ENCODE assay signal across 25 cellular contexts in genomic region chr1:147633759-147634158, GRCh38. TPM values are rescaled to one million over a fixed set of nuclear protein-coding genes. Genes with fewer than 3 reads are reported as not detected.
DNase-seq lines count a peak whose midpoint lies in the region; ATAC-seq, FAIRE-seq and TF ChIP-seq lines count a peak whose summit lies in the region.
"Had no signal": no experiment of that assay in that cellular context is flagged by ENCODE, and none has a peak within 500 bp of the region (broad histone marks: within the 10 kb centered on the region; RNA-seq: fewer than 3 reads in every experiment).

No MANE protein-coding gene starts in this region.

- no peak for TF ChIP-seq RAD21 in HepG2 (CRISPR knock-in tag; IDR thresholded peaks at IDR 0.05)
- TF ChIP-seq RAD21 in K562 (CRISPR knock-in tag; conservative IDR thresholded peaks at IDR 0.05 in 1 of 2, IDR thresholded peaks at IDR 0.05 in 1 of 2), result no peak

- POLR2A ChIA-PET in HepG2 (lab: Yijun Ruan, JAX), result no interaction called here
- POLR2A ChIA-PET in K562 (lab: Yijun Ruan, JAX), result interaction anchor here (0.6 to 0.9 kb wide), 2 partner anchors 31 to 197 kb away, joined by 3 to 4 read pairs; no protein-coding TSS in a partner anchor

- H3K36me3 ChIP-seq in HepG2 (replicated peaks in 1 of 2; ENCODE audit: control insufficient read depth in 1 of 2, insufficient read depth in 2 of 2, low read length in 2 of 2) (peaks cover 3 to 11% of the 10 kb centered on the region in 2 experiments; a peak in 4 of 5 replicates), right lobe of liver (no peaks in the 10 kb centered on the region), K562 (ENCODE audit: control insufficient read depth, insufficient read depth, low read length) (no peaks in the 10 kb centered on the region)
- H3K36me3 ChIP-seq: BE2C had no signal

- no peak overlapping the region for H2AFZ ChIP-seq in HepG2 (ENCODE audit: low read length)
- H2AFZ ChIP-seq in K562 (ENCODE audit: low read depth, low read length), result no peak overlapping the region

- FAIRE-seq in HepG2 (lab: Jason Lieb, UNC), result no peak
- FAIRE-seq in K562 (lab: Jason Lieb, UNC), result no peak
- FAIRE-seq: A204.1, GM12878, GM12892, GM18507 had no signal

- intact Hi-C loops in HepG2 (cut with micrococcal nuclease; ENCODE audit: unreplicated experiment), result no loop called here
- intact Hi-C loops in right lobe of liver (cut with DNase I), result no loop called here
- intact Hi-C loops in K562 (cut with micrococcal nuclease), result no loop called here

- no peaks in the 10 kb centered on the region for H4K20me1 ChIP-seq in HepG2 (ENCODE audit: insufficient read depth, low read length)
- no peaks in the 10 kb centered on the region for H4K20me1 ChIP-seq in K562 (replicated peaks; ENCODE audit: control insufficient read depth, insufficient read depth, low read length)
- H4K20me1 ChIP-seq: BLaER1 had no signal

- H3K27me3 ChIP-seq in HepG2 (ENCODE audit: control insufficient read depth in 1 of 2, insufficient read depth in 2 of 2, low read length in 2 of 2) (no peaks in the 10 kb centered on the region; a peak in 1 of 5 replicates), right lobe of liver (no peaks in the 10 kb centered on the region), K562 (ENCODE audit: control insufficient read depth in 2 of 2, insufficient read depth in 2 of 2, low read length in 2 of 2) (peaks cover 2 to 22% of the 10 kb centered on the region in 2 experiments; a peak in 4 of 5 replicates)
- H3K27me3 ChIP-seq: BE2C, BLaER1 had no signal

- TF ChIP-seq CTCF in HepG2 (CRISPR knock-in tag; IDR thresholded peaks at IDR 0.05), result no peak
- no peak for TF ChIP-seq CTCF in right lobe of liver (IDR thresholded peaks at IDR 0.05)
- no peak for TF ChIP-seq CTCF in K562 (IDR thresholded peaks at IDR 0.05 in 2 of 3, conservative IDR thresholded peaks at IDR 0.05 in 1 of 3; ENCODE audit: insufficient read depth in 2 of 3, low read depth in 1 of 3, low read length in 3 of 3)

- H3K79me2 ChIP-seq in HepG2 (ENCODE audit: insufficient read depth, low read length) (no peaks in the 10 kb centered on the region), K562 (ENCODE audit: control insufficient read depth, insufficient read depth, low read length) (no peaks in the 10 kb centered on the region)

- DNase-seq in HepG2 (ENCODE audit: low spot score), result no peak
- no peak for DNase-seq in right lobe of liver
- no peak for DNase-seq in K562 (ENCODE audit: extremely low read depth in 1 of 4, low spot score in 3 of 4)
- no peak for DNase-seq in kidney tubule cell (ENCODE audit: low spot score)
- DNase-seq: 8988T; ACHN; BE2C; C1 segment of cervical spinal cord; CD4-positive, alpha-beta memory T cell; CD4-positive, CD25-positive, alpha-beta regulatory T cell; CD8-positive, alpha-beta memory T cell; COR-L47; DMS 273 treated with DMSO at 0.1 percent for 48 hours; DMS153; DMS53; DMS79; DND-41; EL; GDM1 had no signal

- H3K4me1 ChIP-seq in HepG2 (ENCODE audit: insufficient read depth, low read length), result peaks cover 18% of the 10 kb centered on the region
- peaks cover 0 to 12% (median 0%) of the 10 kb centered on the region in 4 donors for H3K4me1 ChIP-seq in right lobe of liver
- peaks cover 0 to 2% of the 10 kb centered on the region in 2 experiments; a peak in 2 of 5 replicates for H3K4me1 ChIP-seq in K562 (replicated peaks in 1 of 2; ENCODE audit: control insufficient read depth in 2 of 2, insufficient read depth in 2 of 2, low read length in 2 of 2)
- H3K4me1 ChIP-seq: BE2C had no signal

- no peak for TF ChIP-seq EP300 in HepG2 (IDR thresholded peaks at IDR 0.05; ENCODE audit: low read depth in 2 of 2, low read length in 2 of 2)
- TF ChIP-seq EP300 in HepG2 (CRISPR knock-in tag; IDR thresholded peaks at IDR 0.05; ENCODE audit: borderline replicate concordance), result no peak
- TF ChIP-seq EP300 in K562 (IDR thresholded peaks at IDR 0.05; ENCODE audit: low read length), result no peak

- in situ Hi-C loops in HepG2 (cut with HindIII; ENCODE audit: extremely low pct_ligation_motif_present, low pct_unique_long_range_greater_than_20kb), result no loop called here
- in situ Hi-C loops in K562 (cut with MboI), result loop anchor here (10.0 kb wide), 1 partner anchor 339 kb away; no protein-coding TSS in a partner anchor

- no peak for ATAC-seq in HepG2
- no peak for ATAC-seq in right lobe of liver
- no peak for ATAC-seq in K562
- no peak for ATAC-seq in GM21423 (IDR thresholded peaks at IDR 0.05; ENCODE audit: unreplicated experiment)
- ATAC-seq: GM12878 had no signal

- no peak overlapping the region for H3K4me3 ChIP-seq in HepG2 (replicated peaks in 1 of 3; ENCODE audit: insufficient read depth in 1 of 3, low read depth in 2 of 3, low read length in 3 of 3)
- no peak overlapping the region for H3K4me3 ChIP-seq in right lobe of liver
- no peak overlapping the region for H3K4me3 ChIP-seq in K562
- H3K4me3 ChIP-seq: BLaER1, GM12878 had no signal

- WGBS in HepG2 (ENCODE audit: low lambda C conversion rate), result 92% methylated on average over 1 of the region's 1 CpG
- 86% methylated on average over 1 of the region's 1 CpG for WGBS in right lobe of liver (ENCODE audit: insufficient coverage, low coverage, low lambda C conversion rate, missing lambda C conversion rate)
- 0% methylated on average over 1 of the region's 1 CpG for WGBS in K562 (ENCODE audit: insufficient coverage, low coverage, missing lambda C conversion rate)

- H3K9me3 ChIP-seq in HepG2 (ENCODE audit: low read length) (no peaks in the 10 kb centered on the region), right lobe of liver (no peaks in the 10 kb centered on the region), K562 (replicated peaks; ENCODE audit: control insufficient read depth, insufficient read depth, low read depth, low read length) (no peaks in the 10 kb centered on the region)
- H3K9me3 ChIP-seq: BE2C, BLaER1 had no signal

- CTCF ChIA-PET in HepG2 (lab: Yijun Ruan, JAX; ENCODE audit: low intra/inter-chr PET ratio, low total read pairs) (no interaction called here), K562 (lab: Yijun Ruan, JAX; ENCODE audit: low intra/inter-chr PET ratio) (no interaction called here)

- H3K4me2 ChIP-seq in HepG2 (ENCODE audit: low read depth, low read length) (no peak overlapping the region), K562 (ENCODE audit: insufficient read depth, low read length) (no peak overlapping the region)
- H3K4me2 ChIP-seq: BLaER1 had no signal

- BruUV-seq in HepG2 (replicated peaks; lab: Mats Ljungman, UMichigan) (no TSS peak), K562 (replicated peaks; lab: Mats Ljungman, UMichigan) (no TSS peak)

- no peak overlapping the region for H3K27ac ChIP-seq in HepG2 (ENCODE audit: extremely low read length, insufficient read depth, low read length)
- H3K27ac ChIP-seq in right lobe of liver, result no peak overlapping the region
- no peak overlapping the region for H3K27ac ChIP-seq in K562 (ENCODE audit: extremely low read depth, low read depth, low read length)
- H3K27ac ChIP-seq: BLaER1 had no signal

- H3K9ac ChIP-seq in HepG2 (ENCODE audit: insufficient read depth, low read depth, low read length) (no peak overlapping the region), K562 (ENCODE audit: insufficient read depth in 1 of 2, low read depth in 2 of 2, low read length in 2 of 2) (no peak overlapping the region)
- H3K9ac ChIP-seq: BLaER1 had no signal

- no peaks in the 10 kb centered on the region for H3K9me1 ChIP-seq in K562 (ENCODE audit: control insufficient read depth, insufficient read depth, low read length)

- no peak for TF ChIP-seq POLR2A in HepG2 (IDR thresholded peaks at IDR 0.05; ENCODE audit: insufficient read depth in 1 of 2, low read depth in 2 of 2, low read length in 2 of 2)
- no peak for TF ChIP-seq POLR2A in right lobe of liver (IDR thresholded peaks at IDR 0.05)
- TF ChIP-seq POLR2A in K562 (conservative IDR thresholded peaks at IDR 0.05), result no peak

RNA-seq across cellular contexts. Expression of gene ACP6, which starts 36.6 kb away (rescaled TPM):
- total RNA-seq in HepG2 (2016; rRNA removed; fragmentation: Illumina TruSeq; extraction: Trizol), result 17.7 and 18.1 TPM in 2 replicates
- 9.9 and 12.2 TPM in 2 replicates for total RNA-seq in HepG2 (2016; cell fraction: cytosol; rRNA removed; fragmentation: Illumina TruSeq; extraction: Trizol; ENCODE audit: low read depth)
- 21.9 and 22.7 TPM in 2 replicates for total RNA-seq in HepG2 (2016; cell fraction: insoluble cytoplasmic fraction; rRNA removed; fragmentation: Illumina TruSeq; extraction: Trizol)
- 14.1 and 17.2 TPM in 2 replicates for total RNA-seq in HepG2 (2016; cell fraction: membrane; rRNA removed; fragmentation: Illumina TruSeq; extraction: Trizol)
- total RNA-seq in HepG2 (2016; cell fraction: nucleus; rRNA removed; fragmentation: Illumina TruSeq; extraction: Trizol), result 18.7 and 19.6 TPM in 2 replicates
- polyA plus RNA-seq in HepG2 (2011; rRNA removed), result 33.7 and 34.1 TPM in 2 replicates
- 11.9 and 17.2 TPM in 2 replicates for polyA plus RNA-seq in HepG2 (2011; cell fraction: cytosol; rRNA removed)
- polyA plus RNA-seq in HepG2 (2011; cell fraction: nucleus; rRNA removed), result 75.7 and 80.3 TPM in 2 replicates
- polyA plus RNA-seq in HepG2 (2012), result 23.3 and 33.1 TPM in 2 replicates
- polyA plus RNA-seq in HepG2 (2016; cell fraction: cytosol; fragmentation: Illumina TruSeq; extraction: Trizol; ENCODE audit: low read depth), result 8.6 and 11.3 TPM in 2 replicates
- polyA plus RNA-seq in HepG2 (2016; cell fraction: insoluble cytoplasmic fraction; fragmentation: Illumina TruSeq; extraction: Trizol; ENCODE audit: low read depth), result 24.4 and 27.9 TPM in 2 replicates
- polyA plus RNA-seq in HepG2 (2016; cell fraction: membrane; fragmentation: Illumina TruSeq; extraction: Trizol; ENCODE audit: low read depth), result 14.1 and 17.3 TPM in 2 replicates
- polyA plus RNA-seq in HepG2 (2016; cell fraction: nucleus; fragmentation: Illumina TruSeq; extraction: Trizol; ENCODE audit: insufficient read depth, low read depth), result 43.4 and 47.0 TPM in 2 replicates
- polyA minus RNA-seq in HepG2 (2011; rRNA and poly(A)+ RNA removed; ENCODE audit: low replicate concordance), result 16.0 and 26.3 TPM in 2 replicates
- polyA minus RNA-seq in HepG2 (2011; cell fraction: cytosol; rRNA and poly(A)+ RNA removed), result 7.3 and 10.7 TPM in 2 replicates
- 43.9 and 53.2 TPM in 2 replicates for polyA minus RNA-seq in HepG2 (2011; cell fraction: nucleus; rRNA and poly(A)+ RNA removed)
- total RNA-seq in right lobe of liver, result 10 to 100 TPM in 4 of 6 experiments, 1 to 10 TPM in 2; 6.8 to 17.7 (median 11.9) TPM
- 2.0 and 2.1 TPM in 2 replicates for total RNA-seq in K562 (2011; cell fraction: chromatin; rRNA removed; ENCODE audit: low replicate concordance)
- 0.50 and 0.79 TPM in 2 replicates for total RNA-seq in K562 (2011; cell fraction: nucleolus; rRNA removed)
- 0.92 and 2.6 TPM in 2 replicates for total RNA-seq in K562 (2011; cell fraction: nucleoplasm; rRNA removed)
- total RNA-seq in K562 (2014; rRNA removed), result 0.05 and 0.49 TPM in 2 replicates
- total RNA-seq in K562 (2014; rRNA removed; fragmentation: Illumina TruSeq; extraction: Trizol), result 0.16 and 0.58 TPM in 2 replicates
- total RNA-seq in K562 (2015; rRNA removed; fragmentation: Illumina TruSeq; extraction: Trizol), result 0.22 and 0.57 TPM in 2 replicates
- total RNA-seq in K562 (2021), result 0.49 and 0.60 TPM in 2 replicates
- polyA plus RNA-seq in K562 (2011; rRNA removed), result 0.38 and 0.79 TPM in 2 replicates
- polyA plus RNA-seq in K562 (2011; cell fraction: cytosol; rRNA removed), result 0.16 and 0.32 TPM in 2 replicates
- polyA plus RNA-seq in K562 (2011; cell fraction: nucleus; rRNA removed), result 1.7 and 2.2 TPM in 2 replicates
- polyA plus RNA-seq in K562 (2012), result 0.78 and 1.7 TPM in 2 replicates
- polyA plus RNA-seq in K562 (2014; fragmentation: Illumina TruSeq; extraction: Trizol), result 0.60 and 0.91 TPM in 2 replicates
- polyA plus RNA-seq in K562 (2014; fragmentation: Nextera tagmentation; extraction: Ambion mirVana), result under 1 TPM; 0.15 to 0.37 TPM
- 0.34 and 1.4 TPM in 2 replicates for polyA plus RNA-seq in K562 (2014; rRNA removed)
- 0.54 and 0.63 TPM in 2 replicates for polyA minus RNA-seq in K562 (2011; rRNA and poly(A)+ RNA removed)
- polyA minus RNA-seq in K562 (2011; cell fraction: cytosol; rRNA and poly(A)+ RNA removed), result 0.27 and 0.57 TPM in 2 replicates
- polyA minus RNA-seq in K562 (2011; cell fraction: nucleus; rRNA and poly(A)+ RNA removed), result 0.27 and 0.56 TPM in 2 replicates

Comparison
In these comparisons a context has a peak if more than half of its experiments do, and no peak if none do; other contexts are left out.
1. Of the 241 proteins assayed by ChIP-seq in both HepG2 and K562: peak only in HepG2: none; only in K562: none; in both: CEBPB; in neither: 239; mixed calls (peak in some experiments, not most) for 1.